ENCODE assay signal across 13 cellular contexts in the genomic region with DNA sequence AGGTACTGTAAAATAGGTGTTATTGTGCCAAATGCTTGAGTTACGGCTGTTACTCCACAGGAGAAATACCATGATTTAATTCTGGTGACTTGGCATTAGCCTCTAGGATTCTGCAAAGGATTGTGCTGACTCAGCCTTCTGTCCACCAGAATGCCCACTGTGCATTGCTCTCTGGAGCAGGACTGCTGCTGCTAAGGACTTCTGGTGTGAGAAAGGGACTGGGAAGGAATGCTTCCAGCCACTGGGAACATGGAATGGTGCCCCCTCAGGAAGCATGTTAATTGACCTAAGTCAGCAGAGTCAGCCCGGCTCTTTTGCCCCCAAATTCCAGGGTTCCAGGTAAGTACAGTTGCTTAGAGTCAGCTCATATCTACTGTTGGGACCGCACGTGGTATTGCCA.
"Had no signal": no experiment of that assay in that cellular context is flagged by ENCODE, and none has a peak within 500 bp of the region (broad histone marks: within the 10 kb centered on the region; RNA-seq: fewer than 3 reads in every experiment).

No MANE protein-coding gene starts in this region.

- H3K4me1 ChIP-seq: adrenal gland, body of pancreas had no signal

- DNase-seq: activated CD4-positive, alpha-beta T cell treated with anti-CD3 and anti-CD28 coated beads, Interleukin-2, amount 50 U/mL, for 1 hour; activated naive CD4-positive, alpha-beta T cell treated with anti-CD3 and anti-CD28 coated beads, Interleukin-2, amount 50 U/mL, for 16 hours; activated T-cell treated with anti-CD3 and anti-CD28 coated beads for 4 hours; adrenal gland; body of pancreas; dermis blood vessel endothelial cell; left lung; stimulated activated CD4-positive, alpha-beta T cell treated with anti-CD3 and anti-CD28 coated beads, Interleukin-4, amount 100 ng/mL, for 1 hour; stimulated activated CD8-positive, alpha-beta memory T cell treated with anti-CD3 and anti-CD28 coated beads, Interleukin-4, amount 100 ng/mL, for 48 hours; T-helper 17 cell had no signal

- H3K36me3 ChIP-seq: adrenal gland, left lung, thoracic aorta had no signal

- H3K4me3 ChIP-seq: adrenal gland, body of pancreas, left lung, thoracic aorta had no signal

- H3K27ac ChIP-seq: adrenal gland, body of pancreas, left lung, thoracic aorta had no signal

- ATAC-seq: body of pancreas; esophagus mucosa; left lung; natural killer cell treated with Interleukin-12 subunit alpha and Interleukin-12 subunit beta and Interleukin-15 and Interleukin-18, amount 100 ng/mL, for 72 hours; T-helper 17 cell had no signal

- H3K9me3 ChIP-seq: adrenal gland, body of pancreas, left lung, thoracic aorta had no signal
